1 cellular context compared by ENCODE assay signal in genomic region chr9:102862478-102862877, GRCh38.
TF ChIP-seq lines count a peak whose summit lies in the region.

No MANE protein-coding gene starts in this region.

TF ChIP-seq in K562, 482 proteins besides CTCF, POLR2A, EP300 and RAD21 (continued from another document):
- TF ChIP-seq, protein P1, sequence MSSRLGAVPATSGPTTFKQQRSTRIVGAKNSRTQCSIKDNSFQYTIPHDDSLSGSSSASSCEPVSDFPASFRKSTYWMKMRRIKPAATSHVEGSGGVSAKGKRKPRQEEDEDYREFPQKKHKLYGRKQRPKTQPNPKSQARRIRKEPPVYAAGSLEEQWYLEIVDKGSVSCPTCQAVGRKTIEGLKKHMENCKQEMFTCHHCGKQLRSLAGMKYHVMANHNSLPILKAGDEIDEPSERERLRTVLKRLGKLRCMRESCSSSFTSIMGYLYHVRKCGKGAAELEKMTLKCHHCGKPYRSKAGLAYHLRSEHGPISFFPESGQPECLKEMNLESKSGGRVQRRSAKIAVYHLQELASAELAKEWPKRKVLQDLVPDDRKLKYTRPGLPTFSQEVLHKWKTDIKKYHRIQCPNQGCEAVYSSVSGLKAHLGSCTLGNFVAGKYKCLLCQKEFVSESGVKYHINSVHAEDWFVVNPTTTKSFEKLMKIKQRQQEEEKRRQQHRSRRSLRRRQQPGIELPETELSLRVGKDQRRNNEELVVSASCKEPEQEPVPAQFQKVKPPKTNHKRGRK (tag; IDR thresholded peaks at IDR 0.05) = no peak
